ENCODE assay signal across 1 cellular context in genomic region chr7:108012499-108013430, GRCh38.
A peak's percentile ranks its signal among the peaks of the same experiment; 100 is the strongest.
TF ChIP-seq lines count a peak whose summit lies in the region.

No MANE protein-coding gene starts in this region.

TF ChIP-seq in K562, 482 proteins besides CTCF, POLR2A, EP300 and RAD21 (continued from another document and continues in another):
- TF ChIP-seq NCOA4 (IDR thresholded peaks at IDR 0.05; ENCODE audit: partially characterized antibody) (no peak), KDM1A (IDR thresholded peaks at IDR 0.05) (peak; percentile 99), ASH1L (IDR thresholded peaks at IDR 0.05; ENCODE audit: borderline replicate concordance, low read depth, partially characterized antibody) (no peak), KAT2B (IDR thresholded peaks at IDR 0.05; ENCODE audit: low read depth, low read length) (no peak), BCOR (IDR thresholded peaks at IDR 0.05) (peak; percentile 54; the same call in 1 of the 2 replicates), CREB3 (tag; conservative IDR thresholded peaks at IDR 0.05; ENCODE audit: low read depth) (0 out of 2 replicates have a peak, but pooled peaks have one; percentile 37), ZNF282 (CRISPR knock-in tag; IDR thresholded peaks at IDR 0.05) (no peak), ATF1 (CRISPR knock-in tag; IDR thresholded peaks at IDR 0.05) (no peak), ATF1 (tag; IDR thresholded peaks at IDR 0.05) (peak; percentile 74), ZNF408 (CRISPR knock-in tag; IDR thresholded peaks at IDR 0.05; ENCODE audit: low read depth) (no peak), ZNF197 (CRISPR knock-in tag; IDR thresholded peaks at IDR 0.05; ENCODE audit: low read depth) (no peak), XRCC4 (IDR thresholded peaks at IDR 0.05; ENCODE audit: extremely low read depth, insufficient read depth, insufficient read length) (no peak), HDAC3 (IDR thresholded peaks at IDR 0.05; ENCODE audit: borderline replicate concordance, partially characterized antibody) (peak; percentile 98), E2F8 (IDR thresholded peaks at IDR 0.05; ENCODE audit: low read depth, partially characterized antibody) (peak; percentile 49), CCNT2 (IDR thresholded peaks at IDR 0.05; ENCODE audit: borderline replicate concordance, extremely low read depth, insufficient read length, low read depth, low read length) (peak; percentile 91), BDP1 (IDR thresholded peaks at IDR 0.05; ENCODE audit: insufficient read depth, insufficient read length) (no peak), CBX3 (IDR thresholded peaks at IDR 0.05; ENCODE audit: borderline replicate concordance in 1 of 2, low read length in 2 of 2) (peak in 1 of 2 experiments; percentile 79; a peak in 1 of 3 replicates), CC2D1A (IDR thresholded peaks at IDR 0.05) (peak; percentile 91), FOXK2 (conservative IDR thresholded peaks at IDR 0.05 in 1 of 2, IDR thresholded peaks at IDR 0.05 in 1 of 2; ENCODE audit: low read depth in 2 of 2) (peak; percentile 85 to 90), HNRNPLL (IDR thresholded peaks at IDR 0.05; ENCODE audit: low read depth, low read length, poor library complexity, severe bottlenecking) (no peak), ZBTB7A (IDR thresholded peaks at IDR 0.05; ENCODE audit: borderline replicate concordance, control insufficient read depth, low read depth, low read length) (no peak), MTA3 (IDR thresholded peaks at IDR 0.05; ENCODE audit: borderline replicate concordance) (peak; percentile 87), ZBTB40 (IDR thresholded peaks at IDR 0.05) (no peak), ZBTB40 (CRISPR knock-in tag; IDR thresholded peaks at IDR 0.05) (no peak), RBBP5 (IDR thresholded peaks at IDR 0.05; ENCODE audit: borderline replicate concordance, insufficient read depth, low read length, poor library complexity, severe bottlenecking) (peak; percentile 46), RBM14 (IDR thresholded peaks at IDR 0.05; ENCODE audit: borderline replicate concordance, insufficient read depth, low read depth, low read length) (no peak), MAFF (IDR thresholded peaks at IDR 0.05; ENCODE audit: low read length) (peak; percentile 100), HCFC1 (IDR thresholded peaks at IDR 0.05; ENCODE audit: low read depth, low read length) (no peak), REST (CRISPR knock-in tag; IDR thresholded peaks at IDR 0.05; ENCODE audit: low read depth) (no peak), GATAD2B (IDR thresholded peaks at IDR 0.05; ENCODE audit: borderline replicate concordance) (peak; percentile 94), HNRNPH1 (optimal IDR thresholded peaks at IDR 0.05; ENCODE audit: low read depth, low read length) (no peak), NELFE (IDR thresholded peaks at IDR 0.05; ENCODE audit: insufficient read depth, insufficient read length) (no peak), ZNF431 (CRISPR knock-in tag; IDR thresholded peaks at IDR 0.05) (0 out of 2 replicates have a peak, but pooled peaks have one; percentile 32), POLR3G (IDR thresholded peaks at IDR 0.05; ENCODE audit: extremely low read depth, insufficient read length, insufficient replicate concordance) (no peak), POLR3A (IDR thresholded peaks at IDR 0.05; ENCODE audit: borderline replicate concordance, extremely low read depth, insufficient read depth, insufficient read length) (no peak)
- TF ChIP-seq, protein P1, sequence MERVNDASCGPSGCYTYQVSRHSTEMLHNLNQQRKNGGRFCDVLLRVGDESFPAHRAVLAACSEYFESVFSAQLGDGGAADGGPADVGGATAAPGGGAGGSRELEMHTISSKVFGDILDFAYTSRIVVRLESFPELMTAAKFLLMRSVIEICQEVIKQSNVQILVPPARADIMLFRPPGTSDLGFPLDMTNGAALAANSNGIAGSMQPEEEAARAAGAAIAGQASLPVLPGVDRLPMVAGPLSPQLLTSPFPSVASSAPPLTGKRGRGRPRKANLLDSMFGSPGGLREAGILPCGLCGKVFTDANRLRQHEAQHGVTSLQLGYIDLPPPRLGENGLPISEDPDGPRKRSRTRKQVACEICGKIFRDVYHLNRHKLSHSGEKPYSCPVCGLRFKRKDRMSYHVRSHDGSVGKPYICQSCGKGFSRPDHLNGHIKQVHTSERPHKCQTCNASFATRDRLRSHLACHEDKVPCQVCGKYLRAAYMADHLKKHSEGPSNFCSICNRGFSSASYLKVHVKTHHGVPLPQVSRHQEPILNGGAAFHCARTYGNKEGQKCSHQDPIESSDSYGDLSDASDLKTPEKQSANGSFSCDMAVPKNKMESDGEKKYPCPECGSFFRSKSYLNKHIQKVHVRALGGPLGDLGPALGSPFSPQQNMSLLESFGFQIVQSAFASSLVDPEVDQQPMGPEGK (CRISPR knock-in tag; IDR thresholded peaks at IDR 0.05; ENCODE audit: borderline replicate concordance), result no peak
- TF ChIP-seq, protein P2, sequence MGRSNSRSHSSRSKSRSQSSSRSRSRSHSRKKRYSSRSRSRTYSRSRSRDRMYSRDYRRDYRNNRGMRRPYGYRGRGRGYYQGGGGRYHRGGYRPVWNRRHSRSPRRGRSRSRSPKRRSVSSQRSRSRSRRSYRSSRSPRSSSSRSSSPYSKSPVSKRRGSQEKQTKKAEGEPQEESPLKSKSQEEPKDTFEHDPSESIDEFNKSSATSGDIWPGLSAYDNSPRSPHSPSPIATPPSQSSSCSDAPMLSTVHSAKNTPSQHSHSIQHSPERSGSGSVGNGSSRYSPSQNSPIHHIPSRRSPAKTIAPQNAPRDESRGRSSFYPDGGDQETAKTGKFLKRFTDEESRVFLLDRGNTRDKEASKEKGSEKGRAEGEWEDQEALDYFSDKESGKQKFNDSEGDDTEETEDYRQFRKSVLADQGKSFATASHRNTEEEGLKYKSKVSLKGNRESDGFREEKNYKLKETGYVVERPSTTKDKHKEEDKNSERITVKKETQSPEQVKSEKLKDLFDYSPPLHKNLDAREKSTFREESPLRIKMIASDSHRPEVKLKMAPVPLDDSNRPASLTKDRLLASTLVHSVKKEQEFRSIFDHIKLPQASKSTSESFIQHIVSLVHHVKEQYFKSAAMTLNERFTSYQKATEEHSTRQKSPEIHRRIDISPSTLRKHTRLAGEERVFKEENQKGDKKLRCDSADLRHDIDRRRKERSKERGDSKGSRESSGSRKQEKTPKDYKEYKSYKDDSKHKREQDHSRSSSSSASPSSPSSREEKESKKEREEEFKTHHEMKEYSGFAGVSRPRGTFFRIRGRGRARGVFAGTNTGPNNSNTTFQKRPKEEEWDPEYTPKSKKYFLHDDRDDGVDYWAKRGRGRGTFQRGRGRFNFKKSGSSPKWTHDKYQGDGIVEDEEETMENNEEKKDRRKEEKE (IDR thresholded peaks at IDR 0.05; ENCODE audit: borderline replicate concordance in 1 of 2, control insufficient read depth in 1 of 2, low read depth in 2 of 2, low read length in 1 of 2), result no peak
- TF ChIP-seq, protein P3, sequence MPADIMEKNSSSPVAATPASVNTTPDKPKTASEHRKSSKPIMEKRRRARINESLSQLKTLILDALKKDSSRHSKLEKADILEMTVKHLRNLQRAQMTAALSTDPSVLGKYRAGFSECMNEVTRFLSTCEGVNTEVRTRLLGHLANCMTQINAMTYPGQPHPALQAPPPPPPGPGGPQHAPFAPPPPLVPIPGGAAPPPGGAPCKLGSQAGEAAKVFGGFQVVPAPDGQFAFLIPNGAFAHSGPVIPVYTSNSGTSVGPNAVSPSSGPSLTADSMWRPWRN (IDR thresholded peaks at IDR 0.05; ENCODE audit: low read depth), result no peak
